1 cellular context compared by ENCODE assay signal in the genomic region with DNA sequence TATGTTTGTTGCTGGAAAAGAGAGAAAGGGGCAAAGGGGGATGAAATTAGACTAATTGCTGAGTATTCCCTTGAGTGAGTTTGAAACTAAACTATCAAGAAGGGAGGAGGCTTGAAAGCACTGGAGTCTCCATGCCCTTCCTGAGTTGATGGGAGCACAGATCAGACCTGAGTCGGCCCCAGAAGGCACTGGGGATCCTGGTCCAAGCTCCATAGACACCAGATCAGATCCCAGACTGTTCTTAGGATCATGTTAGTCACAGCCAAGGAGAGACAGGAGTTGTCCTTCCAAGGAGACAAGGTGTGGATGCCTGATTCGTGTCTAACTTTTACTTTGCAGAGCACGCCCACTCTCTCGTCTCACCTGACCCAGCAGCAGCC.
TF ChIP-seq lines count a peak whose summit lies in the region.

No MANE protein-coding gene starts in this region.

TF ChIP-seq in IMR-90, 13 proteins besides CTCF, POLR2A, EP300 and RAD21:
- TF ChIP-seq BHLHE40 (IDR thresholded peaks at IDR 0.05; ENCODE audit: low read depth, low read length) (no peak), ELK1 (IDR thresholded peaks at IDR 0.05; ENCODE audit: borderline replicate concordance, low read depth, low read length) (no peak), NFE2L2 (IDR thresholded peaks at IDR 0.05; ENCODE audit: low read depth, low read length) (no peak), RFX5 (IDR thresholded peaks at IDR 0.05; ENCODE audit: low read depth, low read length) (no peak), MAZ (IDR thresholded peaks at IDR 0.05; ENCODE audit: borderline replicate concordance, low read depth, low read length) (no peak), MXI1 (IDR thresholded peaks at IDR 0.05; ENCODE audit: borderline replicate concordance, low read depth, low read length) (no peak), FOS (IDR thresholded peaks at IDR 0.05; ENCODE audit: low read depth, low read length) (no peak), SMC3 (IDR thresholded peaks at IDR 0.05; ENCODE audit: low read depth, low read length) (no peak), RCOR1 (IDR thresholded peaks at IDR 0.05; ENCODE audit: insufficient replicate concordance, low read length) (no peak), CEBPB (IDR thresholded peaks at IDR 0.05; ENCODE audit: low read depth, low read length) (no peak), CHD1 (IDR thresholded peaks at IDR 0.05; ENCODE audit: low read depth, low read length) (no peak), MAFK (IDR thresholded peaks at IDR 0.05; ENCODE audit: low read depth, low read length) (no peak)
- TF ChIP-seq, protein P1, sequence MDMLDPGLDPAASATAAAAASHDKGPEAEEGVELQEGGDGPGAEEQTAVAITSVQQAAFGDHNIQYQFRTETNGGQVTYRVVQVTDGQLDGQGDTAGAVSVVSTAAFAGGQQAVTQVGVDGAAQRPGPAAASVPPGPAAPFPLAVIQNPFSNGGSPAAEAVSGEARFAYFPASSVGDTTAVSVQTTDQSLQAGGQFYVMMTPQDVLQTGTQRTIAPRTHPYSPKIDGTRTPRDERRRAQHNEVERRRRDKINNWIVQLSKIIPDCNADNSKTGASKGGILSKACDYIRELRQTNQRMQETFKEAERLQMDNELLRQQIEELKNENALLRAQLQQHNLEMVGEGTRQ (IDR thresholded peaks at IDR 0.05; ENCODE audit: low read depth, low read length), result no peak
